In the genomic region with DNA sequence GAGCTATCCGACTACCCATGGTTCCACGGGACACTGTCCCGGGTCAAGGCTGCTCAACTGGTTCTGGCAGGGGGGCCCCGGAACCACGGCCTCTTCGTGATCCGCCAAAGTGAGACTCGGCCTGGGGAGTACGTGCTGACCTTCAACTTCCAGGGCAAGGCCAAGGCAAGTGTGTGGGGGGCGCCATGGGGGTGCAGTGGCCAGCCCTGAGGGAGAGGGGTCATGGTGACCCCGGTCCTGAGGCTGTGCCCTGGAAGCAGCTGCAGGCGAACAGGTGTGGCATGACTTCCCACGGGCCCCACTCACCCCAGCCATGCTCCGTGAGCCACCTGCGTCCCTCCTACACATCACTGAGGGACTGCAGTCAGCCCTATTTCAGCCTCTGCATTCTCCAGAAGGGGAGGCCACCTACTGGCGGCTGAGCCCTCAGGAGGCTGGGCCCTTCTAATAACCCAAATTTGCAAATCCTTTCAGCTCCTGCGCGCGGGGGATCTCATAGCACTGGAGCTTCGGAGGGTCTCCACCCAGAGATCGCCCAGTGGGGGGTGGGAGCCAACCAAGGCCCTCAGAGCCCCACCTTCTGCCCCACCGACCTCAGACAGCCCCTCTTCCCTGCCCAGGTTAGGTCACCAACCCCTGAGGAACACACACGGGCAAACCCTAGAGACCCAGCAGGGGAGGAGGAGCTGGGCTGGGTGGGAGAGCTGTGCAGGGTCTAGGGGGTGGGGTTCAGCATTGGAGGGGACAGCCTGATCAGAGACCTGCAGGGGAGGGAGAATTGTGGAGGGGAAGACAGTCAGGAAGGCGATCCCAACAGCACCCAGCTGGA, we compare ENCODE assay signal across 1 cellular context.
TF ChIP-seq lines count a peak whose summit lies in the region.

No MANE protein-coding gene starts in this region.

TF ChIP-seq in HepG2, 621 proteins besides CTCF, POLR2A, EP300 and RAD21:
- TF ChIP-seq ZNF138 (CRISPR knock-in tag; IDR thresholded peaks at IDR 0.05; ENCODE audit: low read depth) (no peak), ZEB1 (IDR thresholded peaks at IDR 0.05; ENCODE audit: insufficient replicate concordance, low read depth) (no peak), STAG1 (CRISPR knock-in tag; IDR thresholded peaks at IDR 0.05) (peak; percentile 28; the same call in 1 of the 2 replicates), ZNF12 (CRISPR knock-in tag; IDR thresholded peaks at IDR 0.05) (no peak), TIGD3 (CRISPR knock-in tag; IDR thresholded peaks at IDR 0.05; ENCODE audit: borderline replicate concordance) (no peak)
